23 cellular contexts compared by ENCODE assay signal in the genomic region with DNA sequence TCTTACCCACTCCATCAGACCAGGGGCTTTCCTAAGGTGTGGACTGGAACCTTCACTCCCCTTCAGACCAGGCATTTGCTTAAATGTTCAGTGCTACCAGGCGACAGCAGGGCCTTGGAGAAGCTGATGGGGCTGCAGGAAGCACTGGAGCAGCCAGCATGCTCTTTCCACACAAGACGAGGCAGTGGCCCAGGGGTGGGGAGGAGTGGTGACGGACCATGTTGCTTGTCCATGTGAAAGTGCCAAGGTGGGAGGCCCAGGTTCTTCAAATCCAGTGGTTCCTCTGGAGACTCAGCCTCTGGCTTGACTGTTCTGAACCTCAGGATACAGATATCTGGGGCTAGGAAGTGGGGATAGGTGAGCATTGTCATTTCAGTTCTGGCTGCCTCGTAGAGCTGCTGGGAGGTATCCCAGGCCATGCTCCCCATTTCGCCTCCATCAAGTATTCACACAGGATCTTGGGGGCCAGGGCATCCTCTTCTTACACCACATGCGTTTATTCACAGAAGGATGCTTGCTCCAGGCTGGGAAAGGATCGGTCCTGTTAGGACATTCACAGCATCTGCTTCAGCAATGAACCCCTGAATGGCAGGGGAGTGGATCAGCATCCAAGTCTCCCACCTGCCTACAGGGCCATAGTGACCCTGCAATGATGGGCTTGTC.
"Had no signal": no experiment of that assay in that cellular context is flagged by ENCODE, and none has a peak within 500 bp of the region (broad histone marks: within the 10 kb centered on the region; RNA-seq: fewer than 3 reads in every experiment).

No MANE protein-coding gene starts in this region.

- H3K4me1 ChIP-seq: body of pancreas, left lung, lower lobe of right lung, tibial nerve had no signal

- H3K9me3 ChIP-seq: body of pancreas, lower lobe of right lung had no signal

- ATAC-seq: activated CD4-positive, alpha-beta T cell treated with anti-CD3 and anti-CD28 coated beads for 36 hours; activated CD8-positive, alpha-beta T cell treated with anti-CD3 and anti-CD28 coated beads, Interleukin-2, amount 10 ng/mL, durations not matched to agents 7 days and 5 days; activated T-helper 17 cell treated with anti-CD3 and anti-CD28 coated beads, Interleukin-2, amount 50 U/mL, for 72 hours; body of pancreas; esophagus mucosa; left lung; lower lobe of right lung; sciatic nerve had no signal

- H3K4me1 Mint-ChIP-seq: activated CD4-positive, alpha-beta T cell treated with anti-CD3 and anti-CD28 coated beads for 36 hours; activated T-helper 17 cell treated with anti-CD3 and anti-CD28 coated beads, Interleukin-2, amount 50 U/mL, for 72 hours had no signal

- DNase-seq: activated CD4-positive, alpha-beta T cell treated with anti-CD3 and anti-CD28 coated beads for 36 hours; activated CD4-positive, CD25-positive, alpha-beta regulatory T cell; activated CD8-positive, alpha-beta T cell treated with anti-CD3 and anti-CD28 coated beads, Interleukin-2, amount 10 ng/mL, durations not matched to agents 7 days and 5 days; activated naive CD4-positive, alpha-beta T cell treated with Interleukin-2 at 50 U/mL for 16 hours; body of pancreas; cerebellar nuclear complex; cortex of kidney; foreskin fibroblast; kidney glomerular epithelial cell; left lung; lower lobe of right lung; mesenchymal stem cell; stimulated activated CD4-positive, alpha-beta T cell treated with anti-CD3 and anti-CD28 coated beads, Interleukin-12 subunit alpha, Interleukin-12 subunit beta, amount 100 ng/mL, for 4 hours; stimulated activated CD4-positive, alpha-beta T cell treated with anti-CD3 and anti-CD28 coated beads, Interleukin-4, amount 100 ng/mL, for 1 hour had no signal

- H3K27me3 ChIP-seq: body of pancreas, left lung, tibial nerve had no signal

- H3K4me3 ChIP-seq: body of pancreas, left lung, lower lobe of right lung, skin epidermis, tibial nerve had no signal

- H3K27ac Mint-ChIP-seq: activated CD4-positive, alpha-beta T cell treated with anti-CD3 and anti-CD28 coated beads for 36 hours; activated CD8-positive, alpha-beta T cell treated with anti-CD3 and anti-CD28 coated beads, Interleukin-2, amount 10 ng/mL, durations not matched to agents 7 days and 5 days; activated naive CD8-positive, alpha-beta T cell; activated T-helper 17 cell treated with anti-CD3 and anti-CD28 coated beads, Interleukin-2, amount 50 U/mL, for 72 hours; nephron; progenitor cell of endocrine pancreas; stimulated activated naive CD8-positive, alpha-beta T cell treated with anti-CD3 and anti-CD28 coated beads, Interleukin-15, Interleukin-2, amounts not matched to agents 100 ng/mL and 50 ng/mL, for 24 hours had no signal

- H3K27me3 Mint-ChIP-seq: activated CD4-positive, alpha-beta T cell treated with anti-CD3 and anti-CD28 coated beads for 36 hours; activated naive CD8-positive, alpha-beta T cell; activated T-helper 17 cell treated with anti-CD3 and anti-CD28 coated beads, Interleukin-2, amount 50 U/mL, for 72 hours; progenitor cell of endocrine pancreas; stimulated activated naive CD8-positive, alpha-beta T cell treated with anti-CD3 and anti-CD28 coated beads, Interleukin-15, Interleukin-2, amounts not matched to agents 100 ng/mL and 50 ng/mL, for 24 hours had no signal

- H3K9me3 Mint-ChIP-seq: activated T-helper 17 cell treated with anti-CD3 and anti-CD28 coated beads, Interleukin-2, amount 50 U/mL, for 72 hours; nephron; stimulated activated naive CD8-positive, alpha-beta T cell treated with anti-CD3 and anti-CD28 coated beads, Interleukin-15, Interleukin-2, amounts not matched to agents 100 ng/mL and 50 ng/mL, for 24 hours had no signal

- H3K27ac ChIP-seq: body of pancreas, left lung, lower lobe of right lung, skin epidermis, tibial nerve had no signal

- H3K4me3 Mint-ChIP-seq: activated CD4-positive, alpha-beta T cell treated with anti-CD3 and anti-CD28 coated beads for 36 hours; activated CD8-positive, alpha-beta T cell treated with anti-CD3 and anti-CD28 coated beads, Interleukin-2, amount 10 ng/mL, durations not matched to agents 7 days and 5 days; activated naive CD8-positive, alpha-beta T cell; activated T-helper 17 cell treated with anti-CD3 and anti-CD28 coated beads, Interleukin-2, amount 50 U/mL, for 72 hours; nephron; stimulated activated naive CD8-positive, alpha-beta T cell treated with anti-CD3 and anti-CD28 coated beads, Interleukin-15, Interleukin-2, amounts not matched to agents 100 ng/mL and 50 ng/mL, for 24 hours had no signal
